Comparison of ENCODE assay signal across 1 cellular context in genomic region chr15:60798821-60799220, GRCh38.
TF ChIP-seq lines count a peak whose summit lies in the region.

No MANE protein-coding gene starts in this region.

TF ChIP-seq in HepG2, 621 proteins besides CTCF, POLR2A, EP300 and RAD21 (continued from another document and continues in another):
- TF ChIP-seq HNF1B (CRISPR knock-in tag; IDR thresholded peaks at IDR 0.05) = no peak
- TF ChIP-seq FOXA3 (CRISPR knock-in tag; IDR thresholded peaks at IDR 0.05) = peak; percentile 46; the same call in 1 of the 2 replicates
- no peak for TF ChIP-seq RNF219 (CRISPR knock-in tag; IDR thresholded peaks at IDR 0.05)
- TF ChIP-seq IKZF4 (CRISPR knock-in tag; IDR thresholded peaks at IDR 0.05; ENCODE audit: borderline replicate concordance, low read depth, not compliant biosample characterization) = no peak
- TF ChIP-seq XBP1 (CRISPR knock-in tag; IDR thresholded peaks at IDR 0.05) = no peak
- TF ChIP-seq AHDC1 (CRISPR knock-in tag; IDR thresholded peaks at IDR 0.05; ENCODE audit: borderline replicate concordance) = 0 out of 2 replicates have a peak, but pooled peaks have one; percentile 23
- no peak for TF ChIP-seq ELF1 (CRISPR knock-in tag; IDR thresholded peaks at IDR 0.05)
- no peak for TF ChIP-seq ASH2L (IDR thresholded peaks at IDR 0.05; ENCODE audit: insufficient read length, low read depth, low read length)
- TF ChIP-seq ESRRA (CRISPR knock-in tag; IDR thresholded peaks at IDR 0.05; ENCODE audit: low read depth) = no peak
- TF ChIP-seq SMARCE1 (IDR thresholded peaks at IDR 0.05; ENCODE audit: borderline replicate concordance) = no peak
- no peak for TF ChIP-seq NFYC (CRISPR knock-in tag; IDR thresholded peaks at IDR 0.05)
- 0 out of 2 replicates have a peak, but pooled peaks have one; percentile 47 for TF ChIP-seq TEF (CRISPR knock-in tag; IDR thresholded peaks at IDR 0.05)
- TF ChIP-seq FOSL1 (CRISPR knock-in tag; IDR thresholded peaks at IDR 0.05; ENCODE audit: borderline replicate concordance) = no peak
- no peak for TF ChIP-seq ZNF556 (CRISPR knock-in tag; IDR thresholded peaks at IDR 0.05; ENCODE audit: borderline replicate concordance)
- no peak for TF ChIP-seq SOX6 (IDR thresholded peaks at IDR 0.05)
- TF ChIP-seq SOX6 (CRISPR knock-in tag; IDR thresholded peaks at IDR 0.05) = peak; percentile 77
- TF ChIP-seq RXRA (CRISPR knock-in tag; IDR thresholded peaks at IDR 0.05) = no peak; the same call in 1 of the 2 replicates
- 0 out of 2 replicates have a peak, but pooled peaks have one; percentile 16 for TF ChIP-seq HOMEZ (CRISPR knock-in tag; IDR thresholded peaks at IDR 0.05; ENCODE audit: low read depth)
- no peak for TF ChIP-seq LCORL (IDR thresholded peaks at IDR 0.05)
- TF ChIP-seq LCORL (CRISPR knock-in tag; IDR thresholded peaks at IDR 0.05) = no peak
- TF ChIP-seq ZNF234 (CRISPR knock-in tag; conservative IDR thresholded peaks at IDR 0.05) = no peak
- TF ChIP-seq ZBTB20 (CRISPR knock-in tag; IDR thresholded peaks at IDR 0.05; ENCODE audit: borderline replicate concordance, low read depth) = peak; percentile 65; the same call in 1 of the 2 replicates
- no peak for TF ChIP-seq ZNF614 (CRISPR knock-in tag; IDR thresholded peaks at IDR 0.05; ENCODE audit: borderline replicate concordance)
- no peak for TF ChIP-seq ZBTB39 (CRISPR knock-in tag; IDR thresholded peaks at IDR 0.05)
- TF ChIP-seq ZNF644 (CRISPR knock-in tag; IDR thresholded peaks at IDR 0.05; ENCODE audit: low read depth) = no peak
- TF ChIP-seq SOX13 (IDR thresholded peaks at IDR 0.05) = no peak
- TF ChIP-seq SOX13 (CRISPR knock-in tag; conservative IDR thresholded peaks at IDR 0.05 in 1 of 2, IDR thresholded peaks at IDR 0.05 in 1 of 2) = peak in 1 of 2 experiments; percentile 58; a peak in 1 of 4 replicates
- no peak for TF ChIP-seq MAF1 (CRISPR knock-in tag; IDR thresholded peaks at IDR 0.05; ENCODE audit: borderline replicate concordance)
- no peak for TF ChIP-seq ZNF710 (CRISPR knock-in tag; IDR thresholded peaks at IDR 0.05; ENCODE audit: borderline replicate concordance)
- TF ChIP-seq ZKSCAN1 (IDR thresholded peaks at IDR 0.05; ENCODE audit: low read length) = no peak
- TF ChIP-seq SMC3 (IDR thresholded peaks at IDR 0.05; ENCODE audit: low read length) = 0 out of 2 replicates have a peak, but pooled peaks have one; percentile 2
- no peak for TF ChIP-seq CC2D1A (CRISPR knock-in tag; IDR thresholded peaks at IDR 0.05)
- no peak for TF ChIP-seq FOXK1 (CRISPR knock-in tag; IDR thresholded peaks at IDR 0.05; ENCODE audit: borderline replicate concordance, low read depth)
- TF ChIP-seq DMAP1 (CRISPR knock-in tag; IDR thresholded peaks at IDR 0.05) = no peak
- TF ChIP-seq CEBPG (CRISPR knock-in tag; IDR thresholded peaks at IDR 0.05) = peak; percentile 79
- TF ChIP-seq CENPT (CRISPR knock-in tag; IDR thresholded peaks at IDR 0.05; ENCODE audit: low read depth) = no peak
- no peak for TF ChIP-seq ZNF550 (CRISPR knock-in tag; IDR thresholded peaks at IDR 0.05; ENCODE audit: borderline replicate concordance)
- TF ChIP-seq GATAD2A (CRISPR knock-in tag; IDR thresholded peaks at IDR 0.05) = peak; percentile 69
- no peak for TF ChIP-seq ZNF331 (CRISPR knock-in tag; IDR thresholded peaks at IDR 0.05)
- no peak for TF ChIP-seq ZBTB43 (CRISPR knock-in tag; conservative IDR thresholded peaks at IDR 0.05)
- TF ChIP-seq ZBTB44 (CRISPR knock-in tag; IDR thresholded peaks at IDR 0.05) = no peak
- TF ChIP-seq ATF7 (IDR thresholded peaks at IDR 0.05) = no peak
- TF ChIP-seq ATF7 (CRISPR knock-in tag; IDR thresholded peaks at IDR 0.05) = no peak
- TF ChIP-seq SMAD9 (CRISPR knock-in tag; IDR thresholded peaks at IDR 0.05) = no peak
- peak; percentile 83 for TF ChIP-seq CEBPB (IDR thresholded peaks at IDR 0.05; ENCODE audit: borderline replicate concordance, low read depth, low read length)
- no peak for TF ChIP-seq ZNF83 (CRISPR knock-in tag; IDR thresholded peaks at IDR 0.05; ENCODE audit: borderline replicate concordance)
